Comparison of ENCODE assay signal across 17 cellular contexts in genomic region chr4:41331224-41331623, GRCh38.
"Had no signal": no experiment of that assay in that cellular context is flagged by ENCODE, and none has a peak within 500 bp of the region (broad histone marks: within the 10 kb centered on the region; RNA-seq: fewer than 3 reads in every experiment).

No MANE protein-coding gene starts in this region.

- ATAC-seq: activated CD4-positive, CD25-positive, alpha-beta regulatory T cell treated with anti-CD3 and anti-CD28 coated beads, Interleukin-2, amount 50 U/mL, for 24 hours; activated CD8-positive, alpha-beta T cell treated with anti-CD3 and anti-CD28 coated beads, Interleukin-2, amount 10 ng/mL, durations not matched to agents 7 days and 5 days; activated T-cell treated with anti-CD3 and anti-CD28 coated beads, Interleukin-2, amount 50 U/mL, for 4 hours; left lung; naive thymus-derived CD8-positive, alpha-beta T cell; right lobe of liver; stimulated activated memory B cell treated with anti-CD40 and anti-IgM and Interleukin-4, amounts not matched to agents 10 μg/mL and 1 μg/mL and 100 μg/mL, for 72 hours had no signal

- H3K4me3 Mint-ChIP-seq: activated CD4-positive, alpha-beta T cell treated with anti-CD3 and anti-CD28 coated beads, Interleukin-2, amount 10 ng/mL, durations not matched to agents 7 days and 5 days; activated CD8-positive, alpha-beta T cell treated with anti-CD3 and anti-CD28 coated beads, Interleukin-2, amount 10 ng/mL, durations not matched to agents 7 days and 5 days; activated naive CD4-positive, alpha-beta T cell treated with anti-CD3 and anti-CD28 coated beads for 36 hours; activated T-cell treated with anti-CD3 and anti-CD28 coated beads, Interleukin-2, amount 50 U/mL, for 4 hours; central memory CD8-positive, alpha-beta T cell; memory B cell; naive thymus-derived CD8-positive, alpha-beta T cell; stimulated activated memory B cell treated with anti-CD40 and anti-IgM and Interleukin-4, amounts not matched to agents 10 μg/mL and 1 μg/mL and 100 μg/mL, for 72 hours; T-helper 1 cell treated with Interleukin-12 subunit alpha and Interleukin-12 subunit beta and Interleukin-4 antibody, amounts not matched to agents 30 μg/mL and 1 μg/mL, for 36 hours; type B pancreatic cell had no signal

- DNase-seq: activated CD4-positive, alpha-beta T cell treated with anti-CD3 and anti-CD28 coated beads, Interleukin-2, amount 10 ng/mL, durations not matched to agents 7 days and 5 days; activated CD8-positive, alpha-beta T cell treated with anti-CD3 and anti-CD28 coated beads, Interleukin-2, amount 10 ng/mL, durations not matched to agents 7 days and 5 days; activated naive CD4-positive, alpha-beta T cell treated with anti-CD3 and anti-CD28 coated beads for 36 hours; activated T-cell treated with anti-CD3 and anti-CD28 coated beads, Interleukin-2, amount 50 U/mL, for 4 hours; left lung; naive thymus-derived CD8-positive, alpha-beta T cell; ovary; right lobe of liver; stimulated activated CD4-positive, alpha-beta T cell treated with anti-CD3 and anti-CD28 coated beads, Interleukin-4, amount 100 ng/mL, for 4 hours; testis had no signal

- H3K27ac ChIP-seq: coronary artery, left lung, ovary, right lobe of liver, testis had no signal

- H3K36me3 ChIP-seq: left lung, ovary, right lobe of liver had no signal

- H3K4me1 Mint-ChIP-seq: activated CD4-positive, alpha-beta T cell treated with anti-CD3 and anti-CD28 coated beads, Interleukin-2, amount 10 ng/mL, durations not matched to agents 7 days and 5 days; central memory CD8-positive, alpha-beta T cell; memory B cell; naive thymus-derived CD8-positive, alpha-beta T cell; stimulated activated memory B cell treated with anti-CD40 and anti-IgM and Interleukin-4, amounts not matched to agents 10 μg/mL and 1 μg/mL and 100 μg/mL, for 72 hours had no signal

- H3K4me1 ChIP-seq: right lobe of liver, testis had no signal

- H3K27me3 ChIP-seq: left lung, ovary, right lobe of liver, testis had no signal

- H3K27me3 Mint-ChIP-seq: activated CD4-positive, alpha-beta T cell treated with anti-CD3 and anti-CD28 coated beads, Interleukin-2, amount 10 ng/mL, durations not matched to agents 7 days and 5 days; central memory CD8-positive, alpha-beta T cell; stimulated activated memory B cell treated with anti-CD40 and anti-IgM and Interleukin-4, amounts not matched to agents 10 μg/mL and 1 μg/mL and 100 μg/mL, for 72 hours; type B pancreatic cell had no signal

- H3K9me3 ChIP-seq: left lung, ovary, right lobe of liver, testis had no signal

- H3K36me3 Mint-ChIP-seq: memory B cell; naive thymus-derived CD8-positive, alpha-beta T cell; stimulated activated memory B cell treated with anti-CD40 and anti-IgM and Interleukin-4, amounts not matched to agents 10 μg/mL and 1 μg/mL and 100 μg/mL, for 72 hours had no signal

- H3K9me3 Mint-ChIP-seq: activated CD4-positive, alpha-beta T cell treated with anti-CD3 and anti-CD28 coated beads, Interleukin-2, amount 10 ng/mL, durations not matched to agents 7 days and 5 days; activated naive CD4-positive, alpha-beta T cell treated with anti-CD3 and anti-CD28 coated beads for 36 hours; activated T-cell treated with anti-CD3 and anti-CD28 coated beads, Interleukin-2, amount 50 U/mL, for 4 hours; central memory CD8-positive, alpha-beta T cell; memory B cell; stimulated activated memory B cell treated with anti-CD40 and anti-IgM and Interleukin-4, amounts not matched to agents 10 μg/mL and 1 μg/mL and 100 μg/mL, for 72 hours; T-helper 1 cell treated with Interleukin-12 subunit alpha and Interleukin-12 subunit beta and Interleukin-4 antibody, amounts not matched to agents 30 μg/mL and 1 μg/mL, for 36 hours had no signal

- H3K4me3 ChIP-seq: coronary artery, left lung, ovary, right lobe of liver, testis had no signal

- H3K27ac Mint-ChIP-seq: activated CD4-positive, alpha-beta T cell treated with anti-CD3 and anti-CD28 coated beads, Interleukin-2, amount 10 ng/mL, durations not matched to agents 7 days and 5 days; activated CD8-positive, alpha-beta T cell treated with anti-CD3 and anti-CD28 coated beads, Interleukin-2, amount 10 ng/mL, durations not matched to agents 7 days and 5 days; activated naive CD4-positive, alpha-beta T cell treated with anti-CD3 and anti-CD28 coated beads for 36 hours; memory B cell; stimulated activated memory B cell treated with anti-CD40 and anti-IgM and Interleukin-4, amounts not matched to agents 10 μg/mL and 1 μg/mL and 100 μg/mL, for 72 hours; T-helper 1 cell treated with Interleukin-12 subunit alpha and Interleukin-12 subunit beta and Interleukin-4 antibody, amounts not matched to agents 30 μg/mL and 1 μg/mL, for 36 hours; type B pancreatic cell had no signal
